In the genomic region with DNA sequence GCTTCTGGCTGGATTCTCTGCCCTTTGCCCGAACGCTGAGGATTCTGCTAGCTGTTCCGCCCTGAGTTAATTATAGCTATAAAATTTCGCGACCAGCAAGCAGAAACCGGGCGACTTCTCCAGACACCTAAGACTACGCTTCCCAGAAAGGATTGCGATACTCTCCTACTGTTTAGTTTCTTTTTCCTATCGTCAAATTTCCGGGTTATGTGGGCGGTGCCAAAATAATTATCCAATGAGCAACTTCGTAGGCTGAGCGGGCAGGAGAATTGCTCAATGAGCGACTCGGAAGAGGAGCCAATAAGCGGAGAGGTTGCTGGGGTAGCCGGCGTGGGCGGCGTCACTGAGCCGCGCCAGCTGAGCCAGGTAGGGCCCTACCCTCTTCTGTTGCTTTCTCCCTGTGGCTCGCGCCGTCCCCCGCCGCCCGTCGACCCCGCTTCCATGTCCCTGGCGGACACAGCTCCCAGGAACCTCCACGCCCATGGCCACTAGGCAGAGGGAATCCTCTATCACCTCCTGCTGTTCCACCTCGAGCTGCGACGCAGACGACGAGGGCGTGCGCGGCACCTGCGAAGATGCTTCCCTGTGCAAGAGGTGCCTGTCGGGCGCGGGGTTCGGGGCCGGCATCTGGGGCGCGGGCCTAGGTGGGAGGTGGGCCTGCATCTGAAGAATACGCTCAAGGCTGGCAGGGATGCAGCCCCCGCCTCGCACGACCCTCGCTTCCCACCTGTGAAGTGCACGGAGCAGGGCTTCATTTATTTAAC, we compare ENCODE assay signal across 1 cellular context.
A peak's percentile ranks its signal among the peaks of the same experiment; 100 is the strongest.
TF ChIP-seq lines count a peak whose summit lies in the region.

A gene (plus strand): TSS at position 340 of the 764 bp plus-strand sequence. CDS start 142 bp downstream, at position 482.

TF ChIP-seq in HepG2, 621 proteins besides CTCF, POLR2A, EP300 and RAD21 (continued from another document and continues in another):
- TF ChIP-seq, protein P1, sequence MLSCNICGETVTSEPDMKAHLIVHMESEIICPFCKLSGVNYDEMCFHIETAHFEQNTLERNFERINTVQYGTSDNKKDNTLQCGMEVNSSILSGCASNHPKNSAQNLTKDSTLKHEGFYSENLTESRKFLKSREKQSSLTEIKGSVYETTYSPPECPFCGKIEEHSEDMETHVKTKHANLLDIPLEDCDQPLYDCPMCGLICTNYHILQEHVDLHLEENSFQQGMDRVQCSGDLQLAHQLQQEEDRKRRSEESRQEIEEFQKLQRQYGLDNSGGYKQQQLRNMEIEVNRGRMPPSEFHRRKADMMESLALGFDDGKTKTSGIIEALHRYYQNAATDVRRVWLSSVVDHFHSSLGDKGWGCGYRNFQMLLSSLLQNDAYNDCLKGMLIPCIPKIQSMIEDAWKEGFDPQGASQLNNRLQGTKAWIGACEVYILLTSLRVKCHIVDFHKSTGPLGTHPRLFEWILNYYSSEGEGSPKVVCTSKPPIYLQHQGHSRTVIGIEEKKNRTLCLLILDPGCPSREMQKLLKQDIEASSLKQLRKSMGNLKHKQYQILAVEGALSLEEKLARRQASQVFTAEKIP (CRISPR knock-in tag; IDR thresholded peaks at IDR 0.05; ENCODE audit: borderline replicate concordance), result no peak
- no peak for TF ChIP-seq SETDB1 (CRISPR knock-in tag; IDR thresholded peaks at IDR 0.05; ENCODE audit: borderline replicate concordance)
- TF ChIP-seq ZNF138 (CRISPR knock-in tag; IDR thresholded peaks at IDR 0.05; ENCODE audit: low read depth), result no peak
- peak; percentile 66; the same call in 1 of the 2 replicates for TF ChIP-seq NFKBIZ (CRISPR knock-in tag; IDR thresholded peaks at IDR 0.05)
- no peak for TF ChIP-seq ZNF775 (CRISPR knock-in tag; IDR thresholded peaks at IDR 0.05; ENCODE audit: borderline replicate concordance)
- no peak for TF ChIP-seq ZNF17 (CRISPR knock-in tag; IDR thresholded peaks at IDR 0.05)
- no peak for TF ChIP-seq NAIF1 (CRISPR knock-in tag; IDR thresholded peaks at IDR 0.05; ENCODE audit: borderline replicate concordance)
- no peak for TF ChIP-seq ATRX (CRISPR knock-in tag; IDR thresholded peaks at IDR 0.05; ENCODE audit: borderline replicate concordance)
- TF ChIP-seq IRF2 (CRISPR knock-in tag; IDR thresholded peaks at IDR 0.05), result peak; percentile 100
- TF ChIP-seq SRY (CRISPR knock-in tag; IDR thresholded peaks at IDR 0.05), result peak; percentile 94
- TF ChIP-seq, protein P2, sequence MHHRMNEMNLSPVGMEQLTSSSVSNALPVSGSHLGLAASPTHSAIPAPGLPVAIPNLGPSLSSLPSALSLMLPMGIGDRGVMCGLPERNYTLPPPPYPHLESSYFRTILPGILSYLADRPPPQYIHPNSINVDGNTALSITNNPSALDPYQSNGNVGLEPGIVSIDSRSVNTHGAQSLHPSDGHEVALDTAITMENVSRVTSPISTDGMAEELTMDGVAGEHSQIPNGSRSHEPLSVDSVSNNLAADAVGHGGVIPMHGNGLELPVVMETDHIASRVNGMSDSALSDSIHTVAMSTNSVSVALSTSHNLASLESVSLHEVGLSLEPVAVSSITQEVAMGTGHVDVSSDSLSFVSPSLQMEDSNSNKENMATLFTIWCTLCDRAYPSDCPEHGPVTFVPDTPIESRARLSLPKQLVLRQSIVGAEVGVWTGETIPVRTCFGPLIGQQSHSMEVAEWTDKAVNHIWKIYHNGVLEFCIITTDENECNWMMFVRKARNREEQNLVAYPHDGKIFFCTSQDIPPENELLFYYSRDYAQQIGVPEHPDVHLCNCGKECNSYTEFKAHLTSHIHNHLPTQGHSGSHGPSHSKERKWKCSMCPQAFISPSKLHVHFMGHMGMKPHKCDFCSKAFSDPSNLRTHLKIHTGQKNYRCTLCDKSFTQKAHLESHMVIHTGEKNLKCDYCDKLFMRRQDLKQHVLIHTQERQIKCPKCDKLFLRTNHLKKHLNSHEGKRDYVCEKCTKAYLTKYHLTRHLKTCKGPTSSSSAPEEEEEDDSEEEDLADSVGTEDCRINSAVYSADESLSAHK (CRISPR knock-in tag; IDR thresholded peaks at IDR 0.05; ENCODE audit: borderline replicate concordance), result no peak
- TF ChIP-seq ZNF12 (CRISPR knock-in tag; IDR thresholded peaks at IDR 0.05), result 0 out of 2 replicates have a peak, but pooled peaks have one; percentile 52
- TF ChIP-seq ZNF839 (CRISPR knock-in tag; IDR thresholded peaks at IDR 0.05; ENCODE audit: borderline replicate concordance), result peak; percentile 45; the same call in 1 of the 2 replicates
- TF ChIP-seq, protein P3, sequence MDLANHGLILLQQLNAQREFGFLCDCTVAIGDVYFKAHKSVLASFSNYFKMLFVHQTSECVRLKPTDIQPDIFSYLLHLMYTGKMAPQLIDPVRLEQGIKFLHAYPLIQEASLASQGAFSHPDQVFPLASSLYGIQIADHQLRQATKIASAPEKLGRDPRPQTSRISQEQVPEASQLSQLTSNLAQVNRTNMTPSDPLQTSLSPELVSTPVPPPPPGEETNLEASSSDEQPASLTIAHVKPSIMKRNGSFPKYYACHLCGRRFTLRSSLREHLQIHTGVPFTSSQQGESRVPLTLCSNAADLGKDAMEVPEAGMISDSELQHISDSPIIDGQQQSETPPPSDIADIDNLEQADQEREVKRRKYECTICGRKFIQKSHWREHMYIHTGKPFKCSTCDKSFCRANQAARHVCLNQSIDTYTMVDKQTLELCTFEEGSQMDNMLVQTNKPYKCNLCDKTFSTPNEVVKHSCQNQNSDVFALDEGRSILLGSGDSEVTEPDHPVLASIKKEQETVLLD (CRISPR knock-in tag; IDR thresholded peaks at IDR 0.05; ENCODE audit: low read depth), result no peak
- TF ChIP-seq ZNF724P (CRISPR knock-in tag; IDR thresholded peaks at IDR 0.05; ENCODE audit: borderline replicate concordance), result no peak; the same call in none of the 2 replicates
- TF ChIP-seq KLF12 (CRISPR knock-in tag; IDR thresholded peaks at IDR 0.05; ENCODE audit: borderline replicate concordance), result no peak; the same call in 1 of the 2 replicates
- TF ChIP-seq GTF2F1 (IDR thresholded peaks at IDR 0.05; ENCODE audit: low read length), result no peak
- TF ChIP-seq, protein P4, sequence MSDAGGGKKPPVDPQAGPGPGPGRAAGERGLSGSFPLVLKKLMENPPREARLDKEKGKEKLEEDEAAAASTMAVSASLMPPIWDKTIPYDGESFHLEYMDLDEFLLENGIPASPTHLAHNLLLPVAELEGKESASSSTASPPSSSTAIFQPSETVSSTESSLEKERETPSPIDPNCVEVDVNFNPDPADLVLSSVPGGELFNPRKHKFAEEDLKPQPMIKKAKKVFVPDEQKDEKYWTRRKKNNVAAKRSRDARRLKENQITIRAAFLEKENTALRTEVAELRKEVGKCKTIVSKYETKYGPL (CRISPR knock-in tag; IDR thresholded peaks at IDR 0.05), result no peak
- TF ChIP-seq FOXJ3 (CRISPR knock-in tag; IDR thresholded peaks at IDR 0.05; ENCODE audit: borderline replicate concordance), result peak; percentile 62; the same call in 1 of the 2 replicates
- peak; percentile 40; the same call in 1 of the 2 replicates for TF ChIP-seq POGZ (CRISPR knock-in tag; IDR thresholded peaks at IDR 0.05)
- TF ChIP-seq NR2F1 (CRISPR knock-in tag; IDR thresholded peaks at IDR 0.05), result no peak
- TF ChIP-seq, protein P5, sequence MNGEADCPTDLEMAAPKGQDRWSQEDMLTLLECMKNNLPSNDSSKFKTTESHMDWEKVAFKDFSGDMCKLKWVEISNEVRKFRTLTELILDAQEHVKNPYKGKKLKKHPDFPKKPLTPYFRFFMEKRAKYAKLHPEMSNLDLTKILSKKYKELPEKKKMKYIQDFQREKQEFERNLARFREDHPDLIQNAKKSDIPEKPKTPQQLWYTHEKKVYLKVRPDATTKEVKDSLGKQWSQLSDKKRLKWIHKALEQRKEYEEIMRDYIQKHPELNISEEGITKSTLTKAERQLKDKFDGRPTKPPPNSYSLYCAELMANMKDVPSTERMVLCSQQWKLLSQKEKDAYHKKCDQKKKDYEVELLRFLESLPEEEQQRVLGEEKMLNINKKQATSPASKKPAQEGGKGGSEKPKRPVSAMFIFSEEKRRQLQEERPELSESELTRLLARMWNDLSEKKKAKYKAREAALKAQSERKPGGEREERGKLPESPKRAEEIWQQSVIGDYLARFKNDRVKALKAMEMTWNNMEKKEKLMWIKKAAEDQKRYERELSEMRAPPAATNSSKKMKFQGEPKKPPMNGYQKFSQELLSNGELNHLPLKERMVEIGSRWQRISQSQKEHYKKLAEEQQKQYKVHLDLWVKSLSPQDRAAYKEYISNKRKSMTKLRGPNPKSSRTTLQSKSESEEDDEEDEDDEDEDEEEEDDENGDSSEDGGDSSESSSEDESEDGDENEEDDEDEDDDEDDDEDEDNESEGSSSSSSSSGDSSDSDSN (CRISPR knock-in tag; IDR thresholded peaks at IDR 0.05), result peak; percentile 70
- TF ChIP-seq GATA4 (IDR thresholded peaks at IDR 0.05; ENCODE audit: borderline replicate concordance, low read depth), result no peak
- TF ChIP-seq SRF (IDR thresholded peaks at IDR 0.05; ENCODE audit: low read depth, low read length), result no peak
- TF ChIP-seq TP53 (CRISPR knock-in tag; conservative IDR thresholded peaks at IDR 0.05), result no peak
- no peak for TF ChIP-seq ZNF44 (CRISPR knock-in tag; IDR thresholded peaks at IDR 0.05)
- TF ChIP-seq ZFX (CRISPR knock-in tag; IDR thresholded peaks at IDR 0.05; ENCODE audit: low read depth), result peak; percentile 97
- TF ChIP-seq MLLT10 (CRISPR knock-in tag; IDR thresholded peaks at IDR 0.05), result no peak
- TF ChIP-seq ZNF746 (CRISPR knock-in tag; IDR thresholded peaks at IDR 0.05), result 0 out of 2 replicates have a peak, but pooled peaks have one; percentile 68
- TF ChIP-seq, protein P6, sequence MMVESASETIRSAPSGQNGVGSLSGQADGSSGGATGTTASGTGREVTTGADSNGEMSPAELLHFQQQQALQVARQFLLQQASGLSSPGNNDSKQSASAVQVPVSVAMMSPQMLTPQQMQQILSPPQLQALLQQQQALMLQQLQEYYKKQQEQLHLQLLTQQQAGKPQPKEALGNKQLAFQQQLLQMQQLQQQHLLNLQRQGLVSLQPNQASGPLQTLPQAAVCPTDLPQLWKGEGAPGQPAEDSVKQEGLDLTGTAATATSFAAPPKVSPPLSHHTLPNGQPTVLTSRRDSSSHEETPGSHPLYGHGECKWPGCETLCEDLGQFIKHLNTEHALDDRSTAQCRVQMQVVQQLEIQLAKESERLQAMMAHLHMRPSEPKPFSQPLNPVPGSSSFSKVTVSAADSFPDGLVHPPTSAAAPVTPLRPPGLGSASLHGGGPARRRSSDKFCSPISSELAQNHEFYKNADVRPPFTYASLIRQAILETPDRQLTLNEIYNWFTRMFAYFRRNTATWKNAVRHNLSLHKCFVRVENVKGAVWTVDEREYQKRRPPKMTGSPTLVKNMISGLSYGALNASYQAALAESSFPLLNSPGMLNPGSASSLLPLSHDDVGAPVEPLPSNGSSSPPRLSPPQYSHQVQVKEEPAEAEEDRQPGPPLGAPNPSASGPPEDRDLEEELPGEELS (CRISPR knock-in tag; IDR thresholded peaks at IDR 0.05), result peak; percentile 19; the same call in 1 of the 2 replicates
- TF ChIP-seq ZNF292 (CRISPR knock-in tag; IDR thresholded peaks at IDR 0.05; ENCODE audit: borderline replicate concordance, low read depth), result 0 out of 2 replicates have a peak, but pooled peaks have one; percentile 15
- TF ChIP-seq ZNF883 (CRISPR knock-in tag; IDR thresholded peaks at IDR 0.05; ENCODE audit: not compliant biosample characterization), result no peak
- TF ChIP-seq ZNF207 (IDR thresholded peaks at IDR 0.05; ENCODE audit: borderline replicate concordance), result no peak
- TF ChIP-seq, protein P7, sequence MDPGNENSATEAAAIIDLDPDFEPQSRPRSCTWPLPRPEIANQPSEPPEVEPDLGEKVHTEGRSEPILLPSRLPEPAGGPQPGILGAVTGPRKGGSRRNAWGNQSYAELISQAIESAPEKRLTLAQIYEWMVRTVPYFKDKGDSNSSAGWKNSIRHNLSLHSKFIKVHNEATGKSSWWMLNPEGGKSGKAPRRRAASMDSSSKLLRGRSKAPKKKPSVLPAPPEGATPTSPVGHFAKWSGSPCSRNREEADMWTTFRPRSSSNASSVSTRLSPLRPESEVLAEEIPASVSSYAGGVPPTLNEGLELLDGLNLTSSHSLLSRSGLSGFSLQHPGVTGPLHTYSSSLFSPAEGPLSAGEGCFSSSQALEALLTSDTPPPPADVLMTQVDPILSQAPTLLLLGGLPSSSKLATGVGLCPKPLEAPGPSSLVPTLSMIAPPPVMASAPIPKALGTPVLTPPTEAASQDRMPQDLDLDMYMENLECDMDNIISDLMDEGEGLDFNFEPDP (CRISPR knock-in tag; conservative IDR thresholded peaks at IDR 0.05), result no peak
- TF ChIP-seq CREM (IDR thresholded peaks at IDR 0.05), result peak; percentile 99
- peak; percentile 43; the same call in 1 of the 2 replicates for TF ChIP-seq CREM (CRISPR knock-in tag; IDR thresholded peaks at IDR 0.05)
- TF ChIP-seq ZKSCAN5 (CRISPR knock-in tag; IDR thresholded peaks at IDR 0.05), result 0 out of 2 replicates have a peak, but pooled peaks have one; percentile 48
- no peak for TF ChIP-seq NCOA1 (CRISPR knock-in tag; IDR thresholded peaks at IDR 0.05)
- TF ChIP-seq, protein P8, sequence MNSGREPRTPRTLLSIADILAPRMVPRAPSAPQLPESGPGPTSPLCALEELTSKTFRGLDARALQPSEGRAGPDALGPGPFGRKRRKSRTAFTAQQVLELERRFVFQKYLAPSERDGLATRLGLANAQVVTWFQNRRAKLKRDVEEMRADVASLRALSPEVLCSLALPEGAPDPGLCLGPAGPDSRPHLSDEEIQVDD (CRISPR knock-in tag; IDR thresholded peaks at IDR 0.05; ENCODE audit: borderline replicate concordance), result peak; percentile 90; the same call in 1 of the 2 replicates
- peak; percentile 84 for TF ChIP-seq DMAP1 (CRISPR knock-in tag; IDR thresholded peaks at IDR 0.05)
- TF ChIP-seq FOSL1 (CRISPR knock-in tag; IDR thresholded peaks at IDR 0.05; ENCODE audit: borderline replicate concordance), result no peak
- TF ChIP-seq DPF2 (CRISPR knock-in tag; IDR thresholded peaks at IDR 0.05; ENCODE audit: borderline replicate concordance, low read depth), result no peak
- TF ChIP-seq SAP130 (CRISPR knock-in tag; IDR thresholded peaks at IDR 0.05; ENCODE audit: low read depth), result peak; percentile 97
- no peak for TF ChIP-seq ZBTB42 (CRISPR knock-in tag; IDR thresholded peaks at IDR 0.05)
- peak; percentile 93 for TF ChIP-seq SPEN (CRISPR knock-in tag; IDR thresholded peaks at IDR 0.05; ENCODE audit: low read depth)
- no peak for TF ChIP-seq MTF2 (CRISPR knock-in tag; IDR thresholded peaks at IDR 0.05; ENCODE audit: borderline replicate concordance)
- TF ChIP-seq ZNF720 (CRISPR knock-in tag; IDR thresholded peaks at IDR 0.05), result no peak
- peak; percentile 58 for TF ChIP-seq RBM39 (IDR thresholded peaks at IDR 0.05; ENCODE audit: low read depth, low read length, poor library complexity, severe bottlenecking)
- TF ChIP-seq, protein P9, sequence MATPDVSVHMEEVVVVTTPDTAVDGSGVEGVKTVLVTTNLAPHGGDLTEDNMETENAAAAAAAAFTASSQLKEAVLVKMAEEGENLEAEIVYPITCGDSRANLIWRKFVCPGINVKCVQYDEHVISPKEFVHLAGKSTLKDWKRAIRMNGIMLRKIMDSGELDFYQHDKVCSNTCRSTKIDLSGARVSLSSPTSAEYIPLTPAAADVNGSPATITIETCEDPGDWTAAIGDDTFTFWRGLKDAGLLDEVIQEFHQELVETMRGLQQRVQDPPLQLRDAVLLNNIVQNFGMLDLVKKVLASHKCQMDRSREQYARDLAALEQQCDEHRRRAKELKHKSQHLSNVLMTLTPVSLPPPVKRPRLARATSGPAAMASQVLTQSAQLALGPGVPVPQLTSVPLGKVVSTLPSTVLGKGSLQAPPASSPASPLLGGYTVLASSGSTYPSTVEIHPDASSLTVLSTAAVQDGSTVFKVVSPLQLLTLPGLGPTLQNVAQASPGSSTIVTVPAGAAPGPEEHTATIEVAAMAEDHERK (CRISPR knock-in tag; IDR thresholded peaks at IDR 0.05; ENCODE audit: low read depth), result peak; percentile 77
